Comparison of ENCODE assay signal across 1 cellular context in the genomic region with DNA sequence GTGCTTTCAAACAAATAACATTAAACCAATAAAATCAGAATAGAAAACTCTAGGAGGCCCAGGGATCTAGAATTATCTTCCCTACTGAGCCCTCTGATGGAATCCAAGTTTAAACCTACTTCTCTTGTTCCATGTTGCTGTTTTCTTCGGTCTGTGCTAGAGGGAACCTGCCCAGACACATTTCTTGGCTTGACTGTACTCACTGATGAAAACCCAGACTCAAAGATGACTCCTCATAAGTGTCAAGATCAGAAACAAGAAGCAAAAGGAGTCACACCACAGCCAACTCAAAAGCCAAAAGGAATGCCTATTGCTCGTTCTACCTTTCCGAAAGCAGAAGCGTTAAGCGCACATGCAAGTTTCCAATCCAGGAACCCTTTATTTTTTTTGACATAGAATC.
TF ChIP-seq lines count a peak whose summit lies in the region.

No MANE protein-coding gene starts in this region.

TF ChIP-seq in WTC11, 78 proteins besides CTCF, POLR2A, EP300 and RAD21 (continued from another document):
- TF ChIP-seq, protein P1, sequence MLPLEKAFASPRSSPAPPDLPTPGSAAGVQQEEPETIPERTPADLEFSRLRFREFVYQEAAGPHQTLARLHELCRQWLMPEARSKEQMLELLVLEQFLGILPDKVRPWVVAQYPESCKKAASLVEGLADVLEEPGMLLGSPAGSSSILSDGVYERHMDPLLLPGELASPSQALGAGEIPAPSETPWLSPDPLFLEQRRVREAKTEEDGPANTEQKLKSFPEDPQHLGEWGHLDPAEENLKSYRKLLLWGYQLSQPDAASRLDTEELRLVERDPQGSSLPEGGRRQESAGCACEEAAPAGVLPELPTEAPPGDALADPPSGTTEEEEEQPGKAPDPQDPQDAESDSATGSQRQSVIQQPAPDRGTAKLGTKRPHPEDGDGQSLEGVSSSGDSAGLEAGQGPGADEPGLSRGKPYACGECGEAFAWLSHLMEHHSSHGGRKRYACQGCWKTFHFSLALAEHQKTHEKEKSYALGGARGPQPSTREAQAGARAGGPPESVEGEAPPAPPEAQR (CRISPR knock-in tag; IDR thresholded peaks at IDR 0.05), result no peak
- no peak for TF ChIP-seq ZNF416 (CRISPR knock-in tag; IDR thresholded peaks at IDR 0.05)
- TF ChIP-seq KAT7 (CRISPR knock-in tag; IDR thresholded peaks at IDR 0.05; ENCODE audit: borderline replicate concordance), result no peak
- TF ChIP-seq GTF2I (CRISPR knock-in tag; conservative IDR thresholded peaks at IDR 0.05), result no peak
- no peak for TF ChIP-seq NR2C2 (CRISPR knock-in tag; IDR thresholded peaks at IDR 0.05)
TF ChIP-seq in WTC11: peak in this region for 0.
